In genomic region chr19:9071720-9072119, GRCh38 we compare ENCODE assay signal across 8 cellular contexts. TPM values are rescaled to one million over a fixed set of nuclear protein-coding genes. Genes with fewer than 3 reads are reported as not detected.
"Had no signal": no experiment of that assay in that cellular context is flagged by ENCODE, and none has a peak within 500 bp of the region (broad histone marks: within the 10 kb centered on the region; RNA-seq: fewer than 3 reads in every experiment).

No MANE protein-coding gene starts in this region.

RNA-seq across cellular contexts. Expression of gene OR1M1, which starts 15.1 kb away (rescaled TPM):
- total RNA-seq: M059J; PC-3; Right ventricle myocardium inferior; RPMI7951; SJCRH30; SK-MEL-5; T-cell; T-helper 1 cell treated with Interleukin-12 subunit alpha and Interleukin-12 subunit beta and Interleukin-4 antibody, amounts not matched to agents 30 ng/mL and 1 ng/mL, for 36 hours had no signal

RNA-seq across cellular contexts. Expression of gene OR7G2, which starts 35.6 kb away (rescaled TPM):
- total RNA-seq: M059J; PC-3; Right ventricle myocardium inferior; RPMI7951; SJCRH30; SK-MEL-5; T-cell; T-helper 1 cell treated with Interleukin-12 subunit alpha and Interleukin-12 subunit beta and Interleukin-4 antibody, amounts not matched to agents 30 ng/mL and 1 ng/mL, for 36 hours had no signal

RNA-seq across cellular contexts. Expression of gene OR7G1, which starts 43.8 kb away (rescaled TPM):
- total RNA-seq: M059J; PC-3; Right ventricle myocardium inferior; RPMI7951; SJCRH30; SK-MEL-5; T-cell; T-helper 1 cell treated with Interleukin-12 subunit alpha and Interleukin-12 subunit beta and Interleukin-4 antibody, amounts not matched to agents 30 ng/mL and 1 ng/mL, for 36 hours had no signal

RNA-seq across cellular contexts. Expression of gene OR7G3, which starts 55.0 kb away (rescaled TPM):
- total RNA-seq: M059J; PC-3; Right ventricle myocardium inferior; RPMI7951; SJCRH30; SK-MEL-5; T-cell; T-helper 1 cell treated with Interleukin-12 subunit alpha and Interleukin-12 subunit beta and Interleukin-4 antibody, amounts not matched to agents 30 ng/mL and 1 ng/mL, for 36 hours had no signal
